ENCODE assay signal across 8 cellular contexts in the genomic region with DNA sequence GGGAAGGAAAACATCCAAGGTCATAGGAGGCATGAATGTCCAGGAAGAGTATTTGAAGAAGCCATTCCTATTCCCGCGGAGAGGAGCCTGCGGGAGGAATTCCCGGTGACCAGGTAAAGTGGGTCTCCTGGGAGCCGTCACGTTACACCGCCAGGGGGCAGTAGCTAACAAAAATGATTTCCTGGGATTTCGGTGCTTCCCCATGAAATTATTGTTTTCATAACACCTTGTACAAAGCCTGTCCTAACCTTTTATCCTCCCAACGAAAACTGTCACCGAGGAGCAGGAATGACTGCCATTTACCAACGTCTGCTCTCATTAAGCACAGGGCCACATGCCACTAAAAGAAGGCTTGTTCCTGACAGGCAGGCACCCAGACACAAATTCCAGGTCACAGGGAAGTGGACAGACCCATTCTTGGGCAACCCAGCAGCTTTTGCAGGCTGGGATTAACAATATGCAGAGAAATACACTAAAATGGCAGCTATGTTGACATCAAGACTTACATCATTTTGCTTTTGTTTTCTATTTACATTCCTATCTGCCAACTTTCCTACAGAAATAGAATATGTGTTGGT.
DNase-seq lines count a peak whose midpoint lies in the region; ATAC-seq and TF ChIP-seq lines count a peak whose summit lies in the region.

No MANE protein-coding gene starts in this region.

- no peak for ATAC-seq in stimulated activated naive CD8-positive, alpha-beta T cell treated with anti-CD3 and anti-CD28 coated beads, Interleukin-15, amount 100 ng/mL, for 72 hours

- H3K27me3 ChIP-seq in NT2/D1 (ENCODE audit: insufficient read depth, insufficient read length) = no peaks in the 10 kb centered on the region

- H3K27ac Mint-ChIP-seq in stimulated activated naive CD8-positive, alpha-beta T cell treated with anti-CD3 and anti-CD28 coated beads, Interleukin-15, amount 100 ng/mL, for 72 hours = no peak overlapping the region
- H3K27ac Mint-ChIP-seq in activated T-cell treated with anti-CD3 and anti-CD28 coated beads, Interleukin-2, amount 50 U/mL, for 24 hours = no peak overlapping the region

- H3K4me3 ChIP-seq in NT2/D1 (ENCODE audit: insufficient read length, low read depth) = no peak overlapping the region

- H3K27me3 Mint-ChIP-seq in stimulated activated naive CD8-positive, alpha-beta T cell treated with anti-CD3 and anti-CD28 coated beads, Interleukin-15, amount 100 ng/mL, for 72 hours = no peaks in the 10 kb centered on the region
- H3K27me3 Mint-ChIP-seq in activated T-cell treated with anti-CD3 and anti-CD28 coated beads, Interleukin-2, amount 50 U/mL, for 24 hours = no peaks in the 10 kb centered on the region

- no peak overlapping the region for H3K4me3 Mint-ChIP-seq in stimulated activated naive CD8-positive, alpha-beta T cell treated with anti-CD3 and anti-CD28 coated beads, Interleukin-15, amount 100 ng/mL, for 72 hours
- no peak overlapping the region for H3K4me3 Mint-ChIP-seq in activated T-cell treated with anti-CD3 and anti-CD28 coated beads, Interleukin-2, amount 50 U/mL, for 24 hours

- DNase-seq in GM10266 (ENCODE audit: extremely low spot score) (no peak), NT2/D1 (ENCODE audit: low read depth, low spot score) (peak; percentile 23), fibroblast of gingiva (ENCODE audit: low read depth) (peak; percentile 13), nucleus accumbens (lab: John Stamatoyannopoulos, UW) (peak in 33 of 56 donors; percentile 15 to 75 (median 36)), SKM-1 (lab: John Stamatoyannopoulos, UW; ENCODE audit: unreplicated experiment) (no peak)
- DNase-seq in effector CD4-positive, alpha-beta T cell = no peak
- DNase-seq in stimulated activated naive CD8-positive, alpha-beta T cell treated with anti-CD3 and anti-CD28 coated beads, Interleukin-15, amount 100 ng/mL, for 72 hours = no peak
- DNase-seq in activated T-cell treated with anti-CD3 and anti-CD28 coated beads, Interleukin-2, amount 50 U/mL, for 24 hours = no peak

- TF ChIP-seq CTCF in GM10266 (IDR thresholded peaks at IDR 0.05; ENCODE audit: control insufficient read depth, insufficient read depth, low read depth, missing control alignments) = peak; percentile 35

- H3K9me3 Mint-ChIP-seq in stimulated activated naive CD8-positive, alpha-beta T cell treated with anti-CD3 and anti-CD28 coated beads, Interleukin-15, amount 100 ng/mL, for 72 hours = no peaks in the 10 kb centered on the region
- no peaks in the 10 kb centered on the region for H3K9me3 Mint-ChIP-seq in activated T-cell treated with anti-CD3 and anti-CD28 coated beads, Interleukin-2, amount 50 U/mL, for 24 hours

- peaks cover 42% of the 10 kb centered on the region for H3K36me3 ChIP-seq in NT2/D1 (ENCODE audit: insufficient read depth, insufficient read length, low read length)

- H3K4me1 ChIP-seq in NT2/D1 (ENCODE audit: insufficient read depth, insufficient read length) = no peaks in the 10 kb centered on the region

- H3K9me3 ChIP-seq in NT2/D1 (ENCODE audit: insufficient read depth, low read length) = no peaks in the 10 kb centered on the region

- H3K9ac ChIP-seq in NT2/D1 (ENCODE audit: insufficient read length, low read depth) = no peak overlapping the region

- H3K4me1 Mint-ChIP-seq in stimulated activated naive CD8-positive, alpha-beta T cell treated with anti-CD3 and anti-CD28 coated beads, Interleukin-15, amount 100 ng/mL, for 72 hours = peaks cover 8% of the 10 kb centered on the region
- H3K4me1 Mint-ChIP-seq in activated T-cell treated with anti-CD3 and anti-CD28 coated beads, Interleukin-2, amount 50 U/mL, for 24 hours (ENCODE audit: low read depth) = peaks cover 17% of the 10 kb centered on the region

- no peaks in the 10 kb centered on the region for H3K36me3 Mint-ChIP-seq in activated T-cell treated with anti-CD3 and anti-CD28 coated beads, Interleukin-2, amount 50 U/mL, for 24 hours (ENCODE audit: low read depth)

Comparison
In these comparisons a context has a peak if more than half of its experiments do, and no peak if none do; other contexts are left out.
1. DNase-seq: peak in NT2/D1 (single experiment), fibroblast of gingiva (single experiment) and nucleus accumbens (33 of 56); none in GM10266 (single experiment), effector CD4-positive, alpha-beta T cell (single experiment), stimulated activated naive CD8-positive, alpha-beta T cell treated with anti-CD3 and anti-CD28 coated beads, Interleukin-15, amount 100 ng/mL, for 72 hours (0 of 2), SKM-1 (single experiment) and activated T-cell treated with anti-CD3 and anti-CD28 coated beads, Interleukin-2, amount 50 U/mL, for 24 hours (single experiment).